Comparison of ENCODE assay signal across 1 cellular context in the genomic region with DNA sequence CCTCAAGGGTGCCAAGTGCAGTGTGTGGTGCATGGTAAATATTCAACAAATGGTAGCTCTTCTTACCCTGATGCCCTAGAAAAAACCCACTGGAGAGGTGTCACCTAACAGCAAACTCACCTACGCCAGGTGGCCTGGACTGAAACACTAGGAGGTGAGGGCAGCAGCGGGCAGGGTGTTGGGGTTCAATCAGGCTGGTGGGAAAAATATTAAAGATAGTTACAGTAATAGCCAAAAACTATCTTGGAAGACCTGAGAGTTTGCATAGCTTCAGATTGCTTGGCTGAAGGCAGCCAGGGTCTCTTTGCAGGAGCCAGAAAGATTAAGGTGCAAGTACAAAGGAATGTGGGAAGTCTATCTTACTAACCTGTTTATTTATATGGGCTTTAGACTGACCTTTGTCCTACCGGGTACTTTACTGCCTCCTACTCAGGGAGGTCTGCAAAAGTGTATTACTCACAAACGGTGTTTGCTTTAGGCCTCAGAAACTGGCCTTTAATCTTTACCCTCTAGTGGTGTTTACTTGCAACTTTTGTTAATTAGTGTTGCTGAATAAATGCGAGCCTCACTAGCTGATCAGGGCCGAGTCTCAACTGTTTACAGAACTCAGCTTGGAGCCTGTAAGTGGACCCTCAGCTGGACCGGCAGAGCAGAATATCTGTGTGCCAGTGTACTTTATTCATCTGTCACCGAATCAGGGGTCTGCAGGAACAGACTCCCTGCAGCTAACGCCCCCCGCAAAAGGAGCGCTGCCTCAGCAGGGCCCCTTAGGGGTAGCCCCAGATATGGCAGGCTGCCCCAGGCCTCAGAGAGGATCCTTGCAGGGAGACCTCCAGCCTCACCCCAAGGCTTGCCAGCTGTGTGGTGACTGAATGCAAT.
A peak's percentile ranks its signal among the peaks of the same experiment; 100 is the strongest.
TF ChIP-seq lines count a peak whose summit lies in the region.

No MANE protein-coding gene starts in this region.

TF ChIP-seq in HepG2, 621 proteins besides CTCF, POLR2A, EP300 and RAD21 (continued from another document and continues in another):
- peak; percentile 46; the same call in 1 of the 2 replicates for TF ChIP-seq ATF1 (CRISPR knock-in tag; IDR thresholded peaks at IDR 0.05)
- TF ChIP-seq, protein P1, sequence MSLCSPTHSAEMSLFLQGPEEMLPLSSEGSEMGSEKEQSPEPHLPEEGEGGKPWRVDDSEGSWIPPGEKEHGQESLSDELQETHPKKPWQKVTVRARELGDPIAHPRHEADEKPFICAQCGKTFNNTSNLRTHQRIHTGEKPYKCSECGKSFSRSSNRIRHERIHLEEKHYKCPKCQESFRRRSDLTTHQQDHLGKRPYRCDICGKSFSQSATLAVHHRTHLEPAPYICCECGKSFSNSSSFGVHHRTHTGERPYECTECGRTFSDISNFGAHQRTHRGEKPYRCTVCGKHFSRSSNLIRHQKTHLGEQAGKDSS (CRISPR knock-in tag; IDR thresholded peaks at IDR 0.05; ENCODE audit: borderline replicate concordance, low read depth) = no peak
- TF ChIP-seq, protein P2, sequence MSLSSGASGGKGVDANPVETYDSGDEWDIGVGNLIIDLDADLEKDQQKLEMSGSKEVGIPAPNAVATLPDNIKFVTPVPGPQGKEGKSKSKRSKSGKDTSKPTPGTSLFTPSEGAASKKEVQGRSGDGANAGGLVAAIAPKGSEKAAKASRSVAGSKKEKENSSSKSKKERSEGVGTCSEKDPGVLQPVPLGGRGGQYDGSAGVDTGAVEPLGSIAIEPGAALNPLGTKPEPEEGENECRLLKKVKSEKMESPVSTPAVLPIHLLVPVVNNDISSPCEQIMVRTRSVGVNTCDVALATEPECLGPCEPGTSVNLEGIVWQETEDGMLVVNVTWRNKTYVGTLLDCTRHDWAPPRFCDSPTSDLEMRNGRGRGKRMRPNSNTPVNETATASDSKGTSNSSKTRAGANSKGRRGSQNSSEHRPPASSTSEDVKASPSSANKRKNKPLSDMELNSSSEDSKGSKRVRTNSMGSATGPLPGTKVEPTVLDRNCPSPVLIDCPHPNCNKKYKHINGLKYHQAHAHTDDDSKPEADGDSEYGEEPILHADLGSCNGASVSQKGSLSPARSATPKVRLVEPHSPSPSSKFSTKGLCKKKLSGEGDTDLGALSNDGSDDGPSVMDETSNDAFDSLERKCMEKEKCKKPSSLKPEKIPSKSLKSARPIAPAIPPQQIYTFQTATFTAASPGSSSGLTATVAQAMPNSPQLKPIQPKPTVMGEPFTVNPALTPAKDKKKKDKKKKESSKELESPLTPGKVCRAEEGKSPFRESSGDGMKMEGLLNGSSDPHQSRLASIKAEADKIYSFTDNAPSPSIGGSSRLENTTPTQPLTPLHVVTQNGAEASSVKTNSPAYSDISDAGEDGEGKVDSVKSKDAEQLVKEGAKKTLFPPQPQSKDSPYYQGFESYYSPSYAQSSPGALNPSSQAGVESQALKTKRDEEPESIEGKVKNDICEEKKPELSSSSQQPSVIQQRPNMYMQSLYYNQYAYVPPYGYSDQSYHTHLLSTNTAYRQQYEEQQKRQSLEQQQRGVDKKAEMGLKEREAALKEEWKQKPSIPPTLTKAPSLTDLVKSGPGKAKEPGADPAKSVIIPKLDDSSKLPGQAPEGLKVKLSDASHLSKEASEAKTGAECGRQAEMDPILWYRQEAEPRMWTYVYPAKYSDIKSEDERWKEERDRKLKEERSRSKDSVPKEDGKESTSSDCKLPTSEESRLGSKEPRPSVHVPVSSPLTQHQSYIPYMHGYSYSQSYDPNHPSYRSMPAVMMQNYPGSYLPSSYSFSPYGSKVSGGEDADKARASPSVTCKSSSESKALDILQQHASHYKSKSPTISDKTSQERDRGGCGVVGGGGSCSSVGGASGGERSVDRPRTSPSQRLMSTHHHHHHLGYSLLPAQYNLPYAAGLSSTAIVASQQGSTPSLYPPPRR (CRISPR knock-in tag; IDR thresholded peaks at IDR 0.05; ENCODE audit: borderline replicate concordance) = peak; percentile 93
- TF ChIP-seq ZNF556 (CRISPR knock-in tag; IDR thresholded peaks at IDR 0.05; ENCODE audit: borderline replicate concordance) = peak; percentile 47; the same call in 1 of the 2 replicates
- TF ChIP-seq TEAD3 (CRISPR knock-in tag; optimal IDR thresholded peaks at IDR 0.05; ENCODE audit: borderline replicate concordance) = peak; percentile 89
- TF ChIP-seq, protein P3, sequence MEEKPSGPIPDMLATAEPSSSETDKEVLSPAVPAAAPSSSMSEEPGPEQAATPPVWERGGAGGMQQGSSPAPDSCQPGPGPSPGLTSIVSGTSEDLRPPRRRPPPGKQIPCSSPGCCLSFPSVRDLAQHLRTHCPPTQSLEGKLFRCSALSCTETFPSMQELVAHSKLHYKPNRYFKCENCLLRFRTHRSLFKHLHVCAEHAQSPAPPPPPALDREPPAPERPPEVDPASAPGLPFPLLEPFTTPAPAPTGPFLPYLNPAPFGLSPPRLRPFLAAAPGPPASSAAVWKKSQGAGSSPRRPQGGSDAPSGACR (CRISPR knock-in tag; IDR thresholded peaks at IDR 0.05) = no peak; the same call in 1 of the 2 replicates
- TF ChIP-seq, protein P4, sequence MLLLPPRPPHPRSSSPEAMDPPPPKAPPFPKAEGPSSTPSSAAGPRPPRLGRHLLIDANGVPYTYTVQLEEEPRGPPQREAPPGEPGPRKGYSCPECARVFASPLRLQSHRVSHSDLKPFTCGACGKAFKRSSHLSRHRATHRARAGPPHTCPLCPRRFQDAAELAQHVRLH (CRISPR knock-in tag; IDR thresholded peaks at IDR 0.05; ENCODE audit: borderline replicate concordance, low read depth) = peak; percentile 44; the same call in 1 of the 2 replicates
- no peak for TF ChIP-seq ZNF329 (CRISPR knock-in tag; IDR thresholded peaks at IDR 0.05; ENCODE audit: low read depth)
- TF ChIP-seq JARID2 (CRISPR knock-in tag; IDR thresholded peaks at IDR 0.05; ENCODE audit: insufficient replicate concordance) = no peak
- TF ChIP-seq ZSCAN31 (CRISPR knock-in tag; IDR thresholded peaks at IDR 0.05; ENCODE audit: low read depth) = no peak
- TF ChIP-seq ZNF557 (CRISPR knock-in tag; IDR thresholded peaks at IDR 0.05) = peak; percentile 59; the same call in 1 of the 2 replicates
- peak; percentile 59; the same call in 1 of the 2 replicates for TF ChIP-seq ZNF235 (CRISPR knock-in tag; IDR thresholded peaks at IDR 0.05; ENCODE audit: borderline replicate concordance)
- TF ChIP-seq SMAD1 (CRISPR knock-in tag; IDR thresholded peaks at IDR 0.05; ENCODE audit: borderline replicate concordance, low read depth) = no peak
- TF ChIP-seq, protein P5, sequence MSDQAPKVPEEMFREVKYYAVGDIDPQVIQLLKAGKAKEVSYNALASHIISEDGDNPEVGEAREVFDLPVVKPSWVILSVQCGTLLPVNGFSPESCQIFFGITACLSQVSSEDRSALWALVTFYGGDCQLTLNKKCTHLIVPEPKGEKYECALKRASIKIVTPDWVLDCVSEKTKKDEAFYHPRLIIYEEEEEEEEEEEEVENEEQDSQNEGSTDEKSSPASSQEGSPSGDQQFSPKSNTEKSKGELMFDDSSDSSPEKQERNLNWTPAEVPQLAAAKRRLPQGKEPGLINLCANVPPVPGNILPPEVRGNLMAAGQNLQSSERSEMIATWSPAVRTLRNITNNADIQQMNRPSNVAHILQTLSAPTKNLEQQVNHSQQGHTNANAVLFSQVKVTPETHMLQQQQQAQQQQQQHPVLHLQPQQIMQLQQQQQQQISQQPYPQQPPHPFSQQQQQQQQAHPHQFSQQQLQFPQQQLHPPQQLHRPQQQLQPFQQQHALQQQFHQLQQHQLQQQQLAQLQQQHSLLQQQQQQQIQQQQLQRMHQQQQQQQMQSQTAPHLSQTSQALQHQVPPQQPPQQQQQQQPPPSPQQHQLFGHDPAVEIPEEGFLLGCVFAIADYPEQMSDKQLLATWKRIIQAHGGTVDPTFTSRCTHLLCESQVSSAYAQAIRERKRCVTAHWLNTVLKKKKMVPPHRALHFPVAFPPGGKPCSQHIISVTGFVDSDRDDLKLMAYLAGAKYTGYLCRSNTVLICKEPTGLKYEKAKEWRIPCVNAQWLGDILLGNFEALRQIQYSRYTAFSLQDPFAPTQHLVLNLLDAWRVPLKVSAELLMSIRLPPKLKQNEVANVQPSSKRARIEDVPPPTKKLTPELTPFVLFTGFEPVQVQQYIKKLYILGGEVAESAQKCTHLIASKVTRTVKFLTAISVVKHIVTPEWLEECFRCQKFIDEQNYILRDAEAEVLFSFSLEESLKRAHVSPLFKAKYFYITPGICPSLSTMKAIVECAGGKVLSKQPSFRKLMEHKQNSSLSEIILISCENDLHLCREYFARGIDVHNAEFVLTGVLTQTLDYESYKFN (CRISPR knock-in tag; conservative IDR thresholded peaks at IDR 0.05) = peak; percentile 100
- TF ChIP-seq ELF3 (CRISPR knock-in tag; IDR thresholded peaks at IDR 0.05) = peak; percentile 65; the same call in 1 of the 2 replicates
- TF ChIP-seq, protein P6, sequence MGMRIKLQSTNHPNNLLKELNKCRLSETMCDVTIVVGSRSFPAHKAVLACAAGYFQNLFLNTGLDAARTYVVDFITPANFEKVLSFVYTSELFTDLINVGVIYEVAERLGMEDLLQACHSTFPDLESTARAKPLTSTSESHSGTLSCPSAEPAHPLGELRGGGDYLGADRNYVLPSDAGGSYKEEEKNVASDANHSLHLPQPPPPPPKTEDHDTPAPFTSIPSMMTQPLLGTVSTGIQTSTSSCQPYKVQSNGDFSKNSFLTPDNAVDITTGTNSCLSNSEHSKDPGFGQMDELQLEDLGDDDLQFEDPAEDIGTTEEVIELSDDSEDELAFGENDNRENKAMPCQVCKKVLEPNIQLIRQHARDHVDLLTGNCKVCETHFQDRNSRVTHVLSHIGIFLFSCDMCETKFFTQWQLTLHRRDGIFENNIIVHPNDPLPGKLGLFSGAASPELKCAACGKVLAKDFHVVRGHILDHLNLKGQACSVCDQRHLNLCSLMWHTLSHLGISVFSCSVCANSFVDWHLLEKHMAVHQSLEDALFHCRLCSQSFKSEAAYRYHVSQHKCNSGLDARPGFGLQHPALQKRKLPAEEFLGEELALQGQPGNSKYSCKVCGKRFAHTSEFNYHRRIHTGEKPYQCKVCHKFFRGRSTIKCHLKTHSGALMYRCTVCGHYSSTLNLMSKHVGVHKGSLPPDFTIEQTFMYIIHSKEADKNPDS (CRISPR knock-in tag; IDR thresholded peaks at IDR 0.05) = peak; percentile 99
- no peak for TF ChIP-seq KAT7 (CRISPR knock-in tag; IDR thresholded peaks at IDR 0.05; ENCODE audit: borderline replicate concordance)
- TF ChIP-seq, protein P7, sequence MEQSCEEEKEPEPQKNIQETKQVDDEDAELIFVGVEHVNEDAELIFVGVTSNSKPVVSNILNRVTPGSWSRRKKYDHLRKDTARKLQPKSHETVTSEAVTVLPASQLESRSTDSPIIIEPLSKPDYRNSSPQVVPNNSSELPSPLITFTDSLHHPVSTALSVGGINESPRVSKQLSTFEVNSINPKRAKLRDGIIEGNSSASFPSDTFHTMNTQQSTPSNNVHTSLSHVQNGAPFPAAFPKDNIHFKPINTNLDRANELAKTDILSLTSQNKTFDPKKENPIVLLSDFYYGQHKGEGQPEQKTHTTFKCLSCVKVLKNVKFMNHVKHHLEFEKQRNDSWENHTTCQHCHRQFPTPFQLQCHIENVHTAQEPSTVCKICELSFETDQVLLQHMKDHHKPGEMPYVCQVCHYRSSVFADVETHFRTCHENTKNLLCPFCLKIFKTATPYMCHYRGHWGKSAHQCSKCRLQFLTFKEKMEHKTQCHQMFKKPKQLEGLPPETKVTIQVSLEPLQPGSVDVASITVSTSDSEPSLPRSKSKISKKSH (CRISPR knock-in tag; IDR thresholded peaks at IDR 0.05; ENCODE audit: borderline replicate concordance) = peak; percentile 61; the same call in 1 of the 2 replicates
- TF ChIP-seq RARA (CRISPR knock-in tag; IDR thresholded peaks at IDR 0.05) = peak; percentile 83
- TF ChIP-seq HOXA9 (CRISPR knock-in tag; IDR thresholded peaks at IDR 0.05; ENCODE audit: borderline replicate concordance) = no peak
- peak; percentile 34; the same call in 1 of the 2 replicates for TF ChIP-seq NRL (CRISPR knock-in tag; IDR thresholded peaks at IDR 0.05; ENCODE audit: borderline replicate concordance)
- TF ChIP-seq ZBTB7A (CRISPR knock-in tag; IDR thresholded peaks at IDR 0.05) = peak; percentile 76; the same call in 1 of the 2 replicates
- TF ChIP-seq, protein P8, sequence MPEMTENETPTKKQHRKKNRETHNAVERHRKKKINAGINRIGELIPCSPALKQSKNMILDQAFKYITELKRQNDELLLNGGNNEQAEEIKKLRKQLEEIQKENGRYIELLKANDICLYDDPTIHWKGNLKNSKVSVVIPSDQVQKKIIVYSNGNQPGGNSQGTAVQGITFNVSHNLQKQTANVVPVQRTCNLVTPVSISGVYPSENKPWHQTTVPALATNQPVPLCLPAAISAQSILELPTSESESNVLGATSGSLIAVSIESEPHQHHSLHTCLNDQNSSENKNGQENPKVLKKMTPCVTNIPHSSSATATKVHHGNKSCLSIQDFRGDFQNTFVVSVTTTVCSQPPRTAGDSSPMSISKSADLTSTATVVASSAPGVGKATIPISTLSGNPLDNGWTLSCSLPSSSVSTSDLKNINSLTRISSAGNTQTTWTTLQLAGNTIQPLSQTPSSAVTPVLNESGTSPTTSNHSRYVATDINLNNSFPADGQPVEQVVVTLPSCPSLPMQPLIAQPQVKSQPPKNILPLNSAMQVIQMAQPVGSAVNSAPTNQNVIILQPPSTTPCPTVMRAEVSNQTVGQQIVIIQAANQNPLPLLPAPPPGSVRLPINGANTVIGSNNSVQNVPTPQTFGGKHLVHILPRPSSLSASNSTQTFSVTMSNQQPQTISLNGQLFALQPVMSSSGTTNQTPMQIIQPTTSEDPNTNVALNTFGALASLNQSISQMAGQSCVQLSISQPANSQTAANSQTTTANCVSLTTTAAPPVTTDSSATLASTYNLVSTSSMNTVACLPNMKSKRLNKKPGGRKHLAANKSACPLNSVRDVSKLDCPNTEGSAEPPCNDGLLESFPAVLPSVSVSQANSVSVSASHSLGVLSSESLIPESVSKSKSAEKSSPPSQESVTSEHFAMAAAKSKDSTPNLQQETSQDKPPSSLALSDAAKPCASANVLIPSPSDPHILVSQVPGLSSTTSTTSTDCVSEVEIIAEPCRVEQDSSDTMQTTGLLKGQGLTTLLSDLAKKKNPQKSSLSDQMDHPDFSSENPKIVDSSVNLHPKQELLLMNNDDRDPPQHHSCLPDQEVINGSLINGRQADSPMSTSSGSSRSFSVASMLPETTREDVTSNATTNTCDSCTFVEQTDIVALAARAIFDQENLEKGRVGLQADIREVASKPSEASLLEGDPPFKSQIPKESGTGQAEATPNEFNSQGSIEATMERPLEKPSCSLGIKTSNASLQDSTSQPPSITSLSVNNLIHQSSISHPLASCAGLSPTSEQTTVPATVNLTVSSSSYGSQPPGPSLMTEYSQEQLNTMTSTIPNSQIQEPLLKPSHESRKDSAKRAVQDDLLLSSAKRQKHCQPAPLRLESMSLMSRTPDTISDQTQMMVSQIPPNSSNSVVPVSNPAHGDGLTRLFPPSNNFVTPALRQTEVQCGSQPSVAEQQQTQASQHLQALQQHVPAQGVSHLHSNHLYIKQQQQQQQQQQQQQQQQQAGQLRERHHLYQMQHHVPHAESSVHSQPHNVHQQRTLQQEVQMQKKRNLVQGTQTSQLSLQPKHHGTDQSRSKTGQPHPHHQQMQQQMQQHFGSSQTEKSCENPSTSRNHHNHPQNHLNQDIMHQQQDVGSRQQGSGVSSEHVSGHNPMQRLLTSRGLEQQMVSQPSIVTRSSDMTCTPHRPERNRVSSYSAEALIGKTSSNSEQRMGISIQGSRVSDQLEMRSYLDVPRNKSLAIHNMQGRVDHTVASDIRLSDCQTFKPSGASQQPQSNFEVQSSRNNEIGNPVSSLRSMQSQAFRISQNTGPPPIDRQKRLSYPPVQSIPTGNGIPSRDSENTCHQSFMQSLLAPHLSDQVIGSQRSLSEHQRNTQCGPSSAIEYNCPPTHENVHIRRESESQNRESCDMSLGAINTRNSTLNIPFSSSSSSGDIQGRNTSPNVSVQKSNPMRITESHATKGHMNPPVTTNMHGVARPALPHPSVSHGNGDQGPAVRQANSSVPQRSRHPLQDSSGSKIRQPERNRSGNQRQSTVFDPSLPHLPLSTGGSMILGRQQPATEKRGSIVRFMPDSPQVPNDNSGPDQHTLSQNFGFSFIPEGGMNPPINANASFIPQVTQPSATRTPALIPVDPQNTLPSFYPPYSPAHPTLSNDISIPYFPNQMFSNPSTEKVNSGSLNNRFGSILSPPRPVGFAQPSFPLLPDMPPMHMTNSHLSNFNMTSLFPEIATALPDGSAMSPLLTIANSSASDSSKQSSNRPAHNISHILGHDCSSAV (CRISPR knock-in tag; IDR thresholded peaks at IDR 0.05; ENCODE audit: borderline replicate concordance) = no peak
- peak; percentile 22; the same call in 1 of the 2 replicates for TF ChIP-seq GATA4 (IDR thresholded peaks at IDR 0.05; ENCODE audit: borderline replicate concordance, low read depth)
- peak; percentile 31; the same call in 1 of the 2 replicates for TF ChIP-seq PHF8 (CRISPR knock-in tag; IDR thresholded peaks at IDR 0.05)
